8 cellular contexts compared by ENCODE assay signal in the genomic region with DNA sequence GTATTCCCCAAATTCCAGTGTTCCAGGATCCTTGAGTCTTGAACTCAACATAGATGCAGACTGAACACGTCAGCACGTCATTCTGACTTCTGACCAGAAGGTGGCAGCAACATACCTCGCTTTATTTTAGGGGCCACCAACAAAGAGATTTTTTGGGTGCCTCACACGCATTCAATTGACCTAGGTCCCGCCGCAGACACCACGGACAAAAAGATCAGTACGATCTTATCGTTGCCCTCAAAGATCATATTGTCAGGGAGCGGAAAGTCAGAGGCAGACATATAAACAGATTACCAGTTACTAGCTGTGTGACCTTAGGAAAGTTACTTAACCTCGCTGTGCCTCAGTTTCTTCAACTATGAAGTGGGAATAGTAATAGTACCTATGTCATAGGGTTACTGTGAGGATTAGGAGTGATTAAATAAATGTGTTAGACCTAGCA. TPM values are rescaled to one million over a fixed set of nuclear protein-coding genes. Genes with fewer than 3 reads are reported as not detected.
DNase-seq lines count a peak whose midpoint lies in the region; ATAC-seq, FAIRE-seq and TF ChIP-seq lines count a peak whose summit lies in the region.

No MANE protein-coding gene starts in this region.

- peak; percentile 76 for FAIRE-seq in RCC 7860 (lab: Jason Lieb, UNC)

- intact Hi-C loops in posterior cingulate gyrus (cut with DNase I) = loop anchor here (5.0 kb wide), 1 partner anchor 59 kb away; a partner anchor contains a TSS
- intact Hi-C loops in posterior vena cava (cut with DNase I) = loop anchor here in 1 of 2 donors (5.0 kb wide), 1 partner anchor 59 kb away; a partner anchor contains a TSS

- no peak for ATAC-seq in HG02571 (IDR thresholded peaks at IDR 0.05; ENCODE audit: unreplicated experiment)

- H3K4me3 ChIP-seq in AG10803 (ENCODE audit: low read length) = no peak overlapping the region
- H3K4me3 ChIP-seq in foreskin fibroblast (ENCODE audit: low read depth in 1 of 2, low read length in 2 of 2) = no peak overlapping the region

- TF ChIP-seq CTCF in AG10803 (conservative IDR thresholded peaks at IDR 0.05; ENCODE audit: low read length) (peak; percentile 82), GM13977 (IDR thresholded peaks at IDR 0.05; ENCODE audit: extremely low read depth, insufficient read depth, missing control alignments) (peak; percentile 80), foreskin fibroblast (IDR thresholded peaks at IDR 0.05; ENCODE audit: low read depth, low read length) (peak; percentile 76)

- in situ Hi-C loops in GM13977 (cut with MboI; ENCODE audit: low pct_unique_long_range_greater_than_20kb, low sequenced_read_pairs, unreplicated experiment) = no loop called here

- DNase-seq in AG10803 (ENCODE audit: low read depth) (peak; percentile 42), GM13977 (ENCODE audit: low spot score) (peak; percentile 87), RCC 7860 (ENCODE audit: low spot score) (peak; percentile 34), foreskin fibroblast (peak; percentile 34 to 79), posterior cingulate gyrus (peak in 8 of 10 donors; percentile 36 to 86 (median 64)), posterior vena cava (ENCODE audit: low spot score) (no peak)
- DNase-seq in activated effector memory CD4-positive, alpha-beta T cell treated with Interleukin-2 at 50 U/mL for 16 hours = peak; percentile 52

RNA-seq across cellular contexts. Expression of a gene that starts 6.5 kb away (rescaled TPM):
- total RNA-seq in posterior vena cava = under 1 TPM; 0.32 to 0.67 TPM

RNA-seq across cellular contexts. Expression of a gene that starts 23.6 kb away (rescaled TPM):
- 100 to 1,000 TPM; 172 to 219 TPM for total RNA-seq in posterior vena cava

RNA-seq across cellular contexts. Expression of a gene that starts 34.6 kb away (rescaled TPM):
- total RNA-seq in posterior vena cava = under 1 TPM; 0.10 to 0.60 TPM

RNA-seq across cellular contexts. Expression of a gene that starts 48.6 kb away (rescaled TPM):
- total RNA-seq in posterior vena cava = not detected

RNA-seq across cellular contexts. Expression of a gene that starts 58.3 kb away (rescaled TPM):
- total RNA-seq in posterior vena cava = under 1 TPM in 1 of 2 donors, not detected in 1; 0.05 TPM
